In genomic region chr20:50958733-50959542, GRCh38 we compare ENCODE assay signal across 8 cellular contexts. TPM values are rescaled to one million over a fixed set of nuclear protein-coding genes. Genes with fewer than 3 reads are reported as not detected.
DNase-seq lines count a peak whose midpoint lies in the region; ATAC-seq and TF ChIP-seq lines count a peak whose summit lies in the region.

TSS of gene MOCS3 (plus strand) at chr20:50958818. CDS start at chr20:50958843, 25 bp downstream.

- H3K4me1 ChIP-seq in BLaER1 (peaks cover 39% of the 10 kb centered on the region), muscle layer of duodenum (ENCODE audit: control insufficient read depth in 1 of 2, insufficient read depth in 2 of 2, low read length in 2 of 2) (peaks cover 12 to 54% of the 10 kb centered on the region in 2 donors)

- H3K27ac ChIP-seq in BLaER1 (peak within 1 kb of the TSS; percentile 99), muscle layer of duodenum (ENCODE audit: low read length) (peak within 1 kb of the TSS; percentile 98)

- peaks cover 27% of the 10 kb centered on the region for H3K36me3 ChIP-seq in BLaER1
- peaks cover 0 to 27% of the 10 kb centered on the region in 2 donors for H3K36me3 ChIP-seq in muscle layer of duodenum (ENCODE audit: control insufficient read depth in 1 of 2, insufficient read depth in 2 of 2, low read length in 2 of 2)

- H3K4me1 Mint-ChIP-seq in activated T-cell treated with anti-CD3 and anti-CD28 coated beads, Interleukin-2, amount 50 U/mL, for 4 hours (ENCODE audit: low read depth) = peaks cover 54% of the 10 kb centered on the region

- peak; percentile 97 for DNase-seq in OCI-M1 (lab: John Stamatoyannopoulos, UW)
- peak; percentile 72 for DNase-seq in activated T-cell treated with anti-CD3 and anti-CD28 coated beads, Interleukin-2, amount 50 U/mL, for 4 hours
- peak; percentile 97 to 99 for DNase-seq in erythroblast (lab: John Stamatoyannopoulos, UW)
- peak; percentile 48 to 71 for DNase-seq in stimulated activated CD8-positive, alpha-beta memory T cell treated with anti-CD3 and anti-CD28 coated beads, Interleukin-7, amount 100 ng/mL, for 48 hours (ENCODE audit: extremely low read depth in 1 of 2, low read depth in 1 of 2)

- H3K4me3 ChIP-seq in BLaER1 = peak within 1 kb of the TSS; percentile 90
- H3K4me3 ChIP-seq in muscle layer of duodenum (ENCODE audit: low read depth in 1 of 2, low read length in 2 of 2) = peak within 1 kb of the TSS; percentile 95 to 99

- H3K4me3 Mint-ChIP-seq in activated T-cell treated with anti-CD3 and anti-CD28 coated beads, Interleukin-2, amount 50 U/mL, for 4 hours = peak within 1 kb of the TSS; percentile 97

- H3K4me2 ChIP-seq in BLaER1 = peak within 1 kb of the TSS; percentile 97

- no peaks in the 10 kb centered on the region for H3K9me3 ChIP-seq in BLaER1
- no peaks in the 10 kb centered on the region for H3K9me3 ChIP-seq in muscle layer of duodenum (ENCODE audit: control insufficient read depth in 1 of 2, low read length in 2 of 2)

- peaks cover 65% of the 10 kb centered on the region for H4K20me1 ChIP-seq in BLaER1

- H3K9me3 Mint-ChIP-seq in activated T-cell treated with anti-CD3 and anti-CD28 coated beads, Interleukin-2, amount 50 U/mL, for 4 hours = no peaks in the 10 kb centered on the region

- ATAC-seq in GM18909 (IDR thresholded peaks at IDR 0.05; ENCODE audit: poor library complexity, unreplicated experiment) = peak; percentile 81
- peak; percentile 71 for ATAC-seq in HG03175 (IDR thresholded peaks at IDR 0.05; ENCODE audit: unreplicated experiment)
- ATAC-seq in activated T-cell treated with anti-CD3 and anti-CD28 coated beads, Interleukin-2, amount 50 U/mL, for 4 hours = peak; percentile 81 to 83

- peak within 1 kb of the TSS; percentile 98 for H3K9ac ChIP-seq in BLaER1

- no peak for TF ChIP-seq POLR2A in erythroblast (IDR thresholded peaks at IDR 0.05; ENCODE audit: low read length)

- no peaks in the 10 kb centered on the region for H3K27me3 ChIP-seq in BLaER1
- no peaks in the 10 kb centered on the region for H3K27me3 ChIP-seq in muscle layer of duodenum (ENCODE audit: low read depth, low read length)

- H3K27me3 Mint-ChIP-seq in activated T-cell treated with anti-CD3 and anti-CD28 coated beads, Interleukin-2, amount 50 U/mL, for 4 hours (ENCODE audit: low read depth) = no peaks in the 10 kb centered on the region

- peaks cover 18% of the 10 kb centered on the region for H3K36me3 Mint-ChIP-seq in activated T-cell treated with anti-CD3 and anti-CD28 coated beads, Interleukin-2, amount 50 U/mL, for 4 hours (ENCODE audit: insufficient read depth)

RNA-seq across cellular contexts. Expression of gene MOCS3, which starts in this region (rescaled TPM):
- total RNA-seq in activated T-cell treated with anti-CD3 and anti-CD28 coated beads, Interleukin-2, amount 50 U/mL, for 4 hours = 10 to 100 TPM in 2 of 3 donors, 1 to 10 TPM in 1; 8.7 to 10.3 (median 10.3) TPM

Comparison
In these comparisons a context has a peak if more than half of its experiments do, and no peak if none do; other contexts are left out.
1. Peak in every context shown above with its lines: DNase-seq, ATAC-seq, H3K4me3 ChIP-seq and H3K27ac ChIP-seq.